Comparison of ENCODE assay signal across 22 cellular contexts in the genomic region with DNA sequence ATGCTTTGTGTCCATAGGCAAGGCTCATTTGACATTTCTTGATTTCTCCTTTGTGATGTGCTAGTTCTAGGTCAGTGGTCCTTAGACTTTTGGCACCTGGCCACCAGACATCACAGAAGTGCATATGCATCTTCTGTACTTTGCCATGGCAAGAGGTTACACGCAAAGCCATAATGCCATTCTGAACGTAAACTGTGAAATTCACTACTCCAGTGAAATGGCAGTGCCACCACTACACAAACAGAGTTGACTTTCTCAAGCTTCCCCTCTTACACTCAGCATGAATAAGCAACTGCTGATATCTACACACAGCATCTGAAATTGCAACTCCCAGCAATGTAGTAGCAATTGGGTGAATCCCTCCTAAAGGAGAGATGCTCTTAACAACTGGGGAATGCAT.
"Had no signal": no experiment of that assay in that cellular context is flagged by ENCODE, and none has a peak within 500 bp of the region (broad histone marks: within the 10 kb centered on the region; RNA-seq: fewer than 3 reads in every experiment).

No MANE protein-coding gene starts in this region.

- DNase-seq: stimulated activated CD4-positive, alpha-beta T cell treated with anti-CD3 and anti-CD28 coated beads, Interleukin-2, amount 100 ng/mL, for 48 hours; stimulated activated CD4-positive, alpha-beta T cell treated with anti-CD3 and anti-CD28 coated beads, Interleukin-4, amount 100 ng/mL, for 1 hour; stimulated activated CD4-positive, alpha-beta T cell treated with anti-CD3 and anti-CD28 coated beads, Interleukin-4, amount 100 ng/mL, for 24 hours; stimulated activated CD4-positive, alpha-beta T cell treated with anti-CD3 and anti-CD28 coated beads, Interleukin-4, amount 100 ng/mL, for 4 hours; stimulated activated CD8-positive, alpha-beta memory T cell treated with anti-CD3 and anti-CD28 coated beads, Interleukin-4, amount 100 ng/mL, for 48 hours; stimulated activated naive B cell treated with anti-CD40 and anti-IgM and Interleukin-4, amounts not matched to agents 10 μg/mL and 1 μg/mL and 100 μg/mL, for 72 hours; stimulated activated naive CD4-positive, alpha-beta T cell; stimulated activated naive CD4-positive, alpha-beta T cell treated with Interleukin-2 at 50 U/mL for 16 hours; stimulated activated naive CD8-positive, alpha-beta T cell treated with anti-CD3 and anti-CD28 coated beads, Interleukin-15, amount 100 ng/mL, for 72 hours; stimulated activated naive CD8-positive, alpha-beta T cell treated with anti-CD3 and anti-CD28 coated beads, Interleukin-15, Interleukin-2, amounts not matched to agents 100 U/mL and 50 U/mL, for 24 hours; stomach; substantia nigra; testis; thyroid gland; tibial artery; transverse colon; trophoblast cell; upper lobe of left lung; upper lobe of right lung; uterus had no signal

- ATAC-seq: stimulated activated effector memory CD8-positive, alpha-beta T cell treated with anti-CD3 and anti-CD28 coated beads, Interleukin-12 subunit alpha, Interleukin-12 subunit beta, amount 100 ng/mL, for 72 hours; stimulated activated memory B cell treated with anti-CD40 and anti-IgM and Interleukin-4, amounts not matched to agents 10 μg/mL and 1 μg/mL and 100 μg/mL, for 72 hours; stimulated activated naive B cell treated with anti-CD40 and anti-IgM and Interleukin-4, amounts not matched to agents 10 μg/mL and 1 μg/mL and 100 μg/mL, for 72 hours; stimulated activated naive CD8-positive, alpha-beta T cell treated with anti-CD3 and anti-CD28 coated beads, Interleukin-15, amount 100 ng/mL, for 72 hours; stimulated activated naive CD8-positive, alpha-beta T cell treated with anti-CD3 and anti-CD28 coated beads, Interleukin-15, Interleukin-2, amounts not matched to agents 100 U/mL and 50 U/mL, for 24 hours; upper lobe of right lung had no signal
